ENCODE assay signal across 1 cellular context in genomic region chr1:238648756-238649155, GRCh38.
TF ChIP-seq lines count a peak whose summit lies in the region.

No MANE protein-coding gene starts in this region.

TF ChIP-seq in WTC11, 78 proteins besides CTCF, POLR2A, EP300 and RAD21 (continued from another document):
- TF ChIP-seq NR1H2 (CRISPR knock-in tag; IDR thresholded peaks at IDR 0.05) (no peak), ETV6 (CRISPR knock-in tag; IDR thresholded peaks at IDR 0.05) (no peak), AR (CRISPR knock-in tag; IDR thresholded peaks at IDR 0.05) (no peak), ZNF138 (CRISPR knock-in tag; conservative IDR thresholded peaks at IDR 0.05) (no peak)
